Comparison of ENCODE assay signal across 25 cellular contexts in genomic region chr14:83372271-83372670, GRCh38.
DNase-seq lines count a peak whose midpoint lies in the region; FAIRE-seq lines count a peak whose summit lies in the region.
"Had no signal": no experiment of that assay in that cellular context is flagged by ENCODE, and none has a peak within 500 bp of the region (broad histone marks: within the 10 kb centered on the region; RNA-seq: fewer than 3 reads in every experiment).

No MANE protein-coding gene starts in this region.

- no peak overlapping the region for H3K9ac ChIP-seq in SK-N-MC (ENCODE audit: insufficient read length)
- H3K9ac ChIP-seq: BLaER1 had no signal

- H3K9me3 ChIP-seq in SK-N-MC (ENCODE audit: low read depth, low read length): peaks cover 19% of the 10 kb centered on the region; the same call in 1 of the 2 replicates
- H3K9me3 ChIP-seq: BLaER1 had no signal

- peak; percentile 28 for FAIRE-seq in frontal cortex (lab: Jason Lieb, UNC)
- FAIRE-seq: GM12892, H54 had no signal

- no peak overlapping the region for H3K4me3 ChIP-seq in SK-N-MC
- H3K4me3 ChIP-seq: BLaER1 had no signal

- peak; percentile 34 for DNase-seq in NOMO-1 treated with DMSO at 0.1 percent for 48 hours (lab: John Stamatoyannopoulos, UW; ENCODE audit: unreplicated experiment)
- DNase-seq in NOMO-1 treated with dmso at 0.1 percent for 144 hours (lab: John Stamatoyannopoulos, UW; ENCODE audit: unreplicated experiment): no peak
- peak; percentile 8 for DNase-seq in MV-4-11 (lab: John Stamatoyannopoulos, UW)
- DNase-seq in SK-N-MC (ENCODE audit: low read depth, low spot score): no peak
- no peak for DNase-seq in frontal cortex (ENCODE audit: low spot score in 2 of 2)
- DNase-seq in NCI-H2107 (lab: John Stamatoyannopoulos, UW): no peak
- DNase-seq in NCI-H2081 (lab: John Stamatoyannopoulos, UW): no peak
- DNase-seq in SHP77 (lab: John Stamatoyannopoulos, UW): no peak
- DNase-seq: 8988T; CD4-positive, CD25-positive, alpha-beta regulatory T cell; DMS153; DND-41; NCI-H1092; NCI-H1417 treated with DMSO at 0.1 percent for 48 hours; NCI-H1694 treated with DMSO at 0.1 percent for 48 hours; NCI-H524 treated with DMSO at 0.1 percent for 48 hours; NCI-H82; NK-92 treated with Interleukin-12 subunit alpha and Interleukin-12 subunit beta, amount 100 ng/mL, for 24 hours; PC-3; SW 1271; T-helper 9 cell had no signal

- peak overlapping the region; percentile 14; the same call in 1 of the 2 replicates for H3K27ac ChIP-seq in SK-N-MC
- H3K27ac ChIP-seq: BLaER1, HL-60 had no signal

- no peaks in the 10 kb centered on the region for H3K36me3 ChIP-seq in SK-N-MC (ENCODE audit: insufficient read depth, low read length)
- H3K36me3 ChIP-seq: BLaER1 had no signal

Comparison
In these comparisons a context has a peak if more than half of its experiments do, and no peak if none do; other contexts are left out.
1. DNase-seq: peak in NOMO-1 treated with DMSO at 0.1 percent for 48 hours (single experiment) and MV-4-11 (single experiment); none in NOMO-1 treated with dmso at 0.1 percent for 144 hours (single experiment), SK-N-MC (single experiment), frontal cortex (0 of 2), NCI-H2107 (single experiment), NCI-H2081 (0 of 2) and SHP77 (0 of 2).